In the genomic region with DNA sequence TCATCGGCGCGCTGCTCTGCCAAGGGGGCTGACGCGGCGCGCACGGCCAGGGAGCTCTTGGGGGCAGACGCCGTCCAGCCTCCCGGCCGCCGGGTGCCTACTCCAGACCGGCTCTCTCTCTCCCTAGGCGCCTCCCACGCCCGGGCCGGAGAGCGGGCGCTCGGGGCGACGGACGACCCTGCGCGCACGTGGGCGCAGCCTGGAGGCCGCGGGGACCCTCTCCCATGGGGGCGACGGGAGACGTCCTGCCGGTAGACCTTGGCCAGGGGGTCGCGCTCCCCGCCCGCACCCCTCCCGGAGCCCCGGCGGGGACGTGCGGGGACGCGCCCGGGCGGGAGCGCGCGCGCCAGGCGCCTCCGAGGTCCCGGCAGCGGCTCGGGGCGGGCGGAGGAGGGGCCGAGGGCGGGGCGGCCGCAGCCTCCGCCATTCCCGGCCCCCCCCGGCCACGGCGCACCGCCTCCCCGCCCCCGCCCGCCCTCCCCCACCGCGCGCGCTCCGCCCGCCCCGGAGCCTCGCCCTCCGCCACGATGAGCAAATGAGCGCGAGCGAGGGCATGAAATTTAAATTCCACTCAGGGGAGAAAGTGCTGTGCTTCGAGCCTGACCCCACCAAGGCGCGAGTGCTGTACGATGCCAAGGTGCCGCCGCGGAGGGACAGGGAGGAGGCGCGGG, we compare ENCODE assay signal across 8 cellular contexts. TPM values are rescaled to one million over a fixed set of nuclear protein-coding genes. Genes with fewer than 3 reads are reported as not detected.
DNase-seq lines count a peak whose midpoint lies in the region; ATAC-seq and TF ChIP-seq lines count a peak whose summit lies in the region.

Gene MSL3 (plus strand): TSS at position 509 of the 671 bp plus-strand sequence. CDS start 27 bp downstream, at position 536.

- TF ChIP-seq CTCF in BJ (IDR thresholded peaks at IDR 0.05; ENCODE audit: insufficient read depth, low read depth, low read length) = no peak
- TF ChIP-seq CTCF in Peyer's patch (IDR thresholded peaks at IDR 0.05) = no peak
- no peak for TF ChIP-seq CTCF in upper lobe of right lung (IDR thresholded peaks at IDR 0.05)

- intact Hi-C loops in upper lobe of right lung (cut with DNase I) = no loop called here

- H3K9me3 ChIP-seq in Peyer's patch = no peaks in the 10 kb centered on the region
- H3K9me3 ChIP-seq in neuron (ENCODE audit: low read length) = no peaks in the 10 kb centered on the region
- H3K9me3 ChIP-seq in upper lobe of right lung = no peaks in the 10 kb centered on the region

- H2AFZ ChIP-seq in neuron (ENCODE audit: low read depth, low read length) = peak within 1 kb of the TSS; percentile 84

- H3K4me3 ChIP-seq in BJ (ENCODE audit: low read depth, low read length) (peak within 1 kb of the TSS; percentile 89), Peyer's patch (peak within 1 kb of the TSS; percentile 54 to 88 (median 72)), neuron (ENCODE audit: low read length) (peak within 1 kb of the TSS; percentile 90), upper lobe of right lung (peak within 1 kb of the TSS; percentile 68)

- CTCF ChIA-PET in BJ (lab: Yijun Ruan, JAX) = interaction anchor here (0.5 to 1.4 kb wide), 4 partner anchors 30 to 366 kb away, joined by 3 to 6 read pairs (median 3); no protein-coding TSS in a partner anchor

- POLR2A ChIA-PET in BJ (lab: Charles Lee) = interaction anchor here (0.6 kb wide), 1 partner anchor 377 kb away, joined by 3 read pairs; no protein-coding TSS in a partner anchor

- H3K27ac ChIP-seq in Peyer's patch (peak within 1 kb of the TSS; percentile 83 to 95 (median 86)), upper lobe of right lung (peak within 1 kb of the TSS; percentile 92)

- H3K27me3 ChIP-seq in BJ (ENCODE audit: control insufficient read depth, insufficient read depth, low read length) (no peaks in the 10 kb centered on the region), Peyer's patch (no peaks in the 10 kb centered on the region), neuron (ENCODE audit: insufficient read depth, low read length) (peaks cover 14% of the 10 kb centered on the region), upper lobe of right lung (no peaks in the 10 kb centered on the region)

- H3K36me3 ChIP-seq in BJ (ENCODE audit: control insufficient read depth, insufficient read depth, low read length) (no peaks in the 10 kb centered on the region), Peyer's patch (peaks cover 0 to 13% (median 0%) of the 10 kb centered on the region in 3 donors), neuron (ENCODE audit: insufficient read depth, low read length) (peaks cover 7% of the 10 kb centered on the region), upper lobe of right lung (peaks cover 19% of the 10 kb centered on the region)

- peak in 1 of 2 donors; percentile 37 for TF ChIP-seq POLR2A in Peyer's patch (IDR thresholded peaks at IDR 0.05)

- H3K4me1 ChIP-seq in Peyer's patch = peaks cover 0 to 3% (median 0%) of the 10 kb centered on the region in 4 donors
- peaks cover 2% of the 10 kb centered on the region for H3K4me1 ChIP-seq in neuron (ENCODE audit: insufficient read depth, low read length)
- H3K4me1 ChIP-seq in upper lobe of right lung = no peaks in the 10 kb centered on the region

- ATAC-seq in GM18873 (IDR thresholded peaks at IDR 0.05; ENCODE audit: low FRiP score, unreplicated experiment) (peak; percentile 14), HG03108 (IDR thresholded peaks at IDR 0.05; ENCODE audit: unreplicated experiment) (peak; percentile 23), upper lobe of right lung (peak; percentile 86)

- no peak for DNase-seq in BJ (ENCODE audit: low read depth)
- peak; percentile 48 to 73 (median 71) for DNase-seq in Peyer's patch
- peak; percentile 70 for DNase-seq in activated naive CD4-positive, alpha-beta T cell treated with anti-CD3 and anti-CD28 coated beads, Interleukin-2, amount 50 U/mL, for 16 hours
- DNase-seq in germinal center (ENCODE audit: low spot score) = peak; percentile 72
- peak; percentile 85 for DNase-seq in upper lobe of right lung

RNA-seq across cellular contexts. Expression of gene MSL3, which starts in this region (rescaled TPM):
- 27.2 and 31.6 TPM in 2 replicates for polyA plus RNA-seq in BJ (2011; rRNA removed)
- 13.5 and 16.1 TPM in 2 replicates for polyA minus RNA-seq in BJ (2011; rRNA and poly(A)+ RNA removed)
- total RNA-seq in Peyer's patch = 10 to 100 TPM; 22.5 to 72.6 (median 29.0) TPM
- 27.7 TPM for total RNA-seq in upper lobe of right lung

Comparison
In these comparisons a context has a peak if more than half of its experiments do, and no peak if none do; other contexts are left out.
1. ATAC-seq: peak in every context shown above with its lines; median percentile 86 in upper lobe of right lung; 23 in HG03108; 14 in GM18873.